ENCODE assay signal across 8 cellular contexts in genomic region chr3:156605686-156606605, GRCh38. TPM values are rescaled to one million over a fixed set of nuclear protein-coding genes. Genes with fewer than 3 reads are reported as not detected.
DNase-seq lines count a peak whose midpoint lies in the region; ATAC-seq and TF ChIP-seq lines count a peak whose summit lies in the region.

No MANE protein-coding gene starts in this region.

- no peak for DNase-seq in activated CD4-positive, alpha-beta memory T cell treated with anti-CD3 and anti-CD28 coated beads for 36 hours
- peak; percentile 7 for DNase-seq in germinal center (ENCODE audit: low spot score)
- DNase-seq in activated effector memory CD4-positive, alpha-beta T cell treated with Interleukin-2 at 50 U/mL for 16 hours = no peak

- no peak overlapping the region for H3K27ac Mint-ChIP-seq in activated CD4-positive, alpha-beta memory T cell treated with anti-CD3 and anti-CD28 coated beads for 36 hours

- no peak for TF ChIP-seq CTCF in GM12875 (IDR thresholded peaks at IDR 0.05; ENCODE audit: borderline replicate concordance, insufficient read depth, low read depth, low read length)

- H3K36me3 ChIP-seq in neuron (ENCODE audit: insufficient read depth, low read length) = no peaks in the 10 kb centered on the region

- H3K9me3 ChIP-seq in neuron (ENCODE audit: low read length) = no peaks in the 10 kb centered on the region

- H3K27me3 ChIP-seq in neuron (ENCODE audit: insufficient read depth, low read length) = no peaks in the 10 kb centered on the region

- H3K4me1 ChIP-seq in neuron (ENCODE audit: insufficient read depth, low read length) = peaks cover 11% of the 10 kb centered on the region

- ATAC-seq in HG03175 (IDR thresholded peaks at IDR 0.05; ENCODE audit: unreplicated experiment) (peak; percentile 31), GM18873 (IDR thresholded peaks at IDR 0.05; ENCODE audit: low FRiP score, unreplicated experiment) (no peak), GM18868 (IDR thresholded peaks at IDR 0.05; ENCODE audit: unreplicated experiment) (no peak)

- intact Hi-C loops in activated CD4-positive, alpha-beta memory T cell treated with anti-CD3 and anti-CD28 coated beads for 36 hours (cut with micrococcal nuclease) = loop anchor here (5.0 kb wide), 2 partner anchors 124 to 521 kb away; no protein-coding TSS in a partner anchor

- peak overlapping the region; percentile 66 for H3K4me3 Mint-ChIP-seq in activated CD4-positive, alpha-beta memory T cell treated with anti-CD3 and anti-CD28 coated beads for 36 hours

- peaks cover 28% of the 10 kb centered on the region for H3K4me1 Mint-ChIP-seq in activated CD4-positive, alpha-beta memory T cell treated with anti-CD3 and anti-CD28 coated beads for 36 hours (ENCODE audit: low read depth)

- POLR2A ChIA-PET in activated CD4-positive, alpha-beta memory T cell treated with anti-CD3 and anti-CD28 coated beads for 36 hours (lab: Charles Lee) = no interaction called here

- no peaks in the 10 kb centered on the region for H3K36me3 Mint-ChIP-seq in activated CD4-positive, alpha-beta memory T cell treated with anti-CD3 and anti-CD28 coated beads for 36 hours

- H3K27me3 Mint-ChIP-seq in activated CD4-positive, alpha-beta memory T cell treated with anti-CD3 and anti-CD28 coated beads for 36 hours = peaks cover 25% of the 10 kb centered on the region

- peak overlapping the region; percentile 79 for H2AFZ ChIP-seq in neuron (ENCODE audit: low read depth, low read length)

- CTCF ChIA-PET in activated CD4-positive, alpha-beta memory T cell treated with anti-CD3 and anti-CD28 coated beads for 36 hours (lab: Charles Lee) = interaction anchor here (1.3 kb wide), 1 partner anchor 67 kb away, joined by 4 read pairs; no protein-coding TSS in a partner anchor

- no peaks in the 10 kb centered on the region for H3K9me3 Mint-ChIP-seq in activated CD4-positive, alpha-beta memory T cell treated with anti-CD3 and anti-CD28 coated beads for 36 hours

- H3K4me3 ChIP-seq in GM12875 (ENCODE audit: low read depth, low read length) (peak overlapping the region; percentile 46), neuron (ENCODE audit: low read length) (peak overlapping the region; percentile 41)

RNA-seq across cellular contexts. Expression of gene SSR3, which starts 51.0 kb away (rescaled TPM):
- total RNA-seq in activated CD4-positive, alpha-beta memory T cell treated with anti-CD3 and anti-CD28 coated beads for 36 hours = 100 to 1,000 TPM; 162 to 170 TPM
